12 cellular contexts compared by ENCODE assay signal in the genomic region with DNA sequence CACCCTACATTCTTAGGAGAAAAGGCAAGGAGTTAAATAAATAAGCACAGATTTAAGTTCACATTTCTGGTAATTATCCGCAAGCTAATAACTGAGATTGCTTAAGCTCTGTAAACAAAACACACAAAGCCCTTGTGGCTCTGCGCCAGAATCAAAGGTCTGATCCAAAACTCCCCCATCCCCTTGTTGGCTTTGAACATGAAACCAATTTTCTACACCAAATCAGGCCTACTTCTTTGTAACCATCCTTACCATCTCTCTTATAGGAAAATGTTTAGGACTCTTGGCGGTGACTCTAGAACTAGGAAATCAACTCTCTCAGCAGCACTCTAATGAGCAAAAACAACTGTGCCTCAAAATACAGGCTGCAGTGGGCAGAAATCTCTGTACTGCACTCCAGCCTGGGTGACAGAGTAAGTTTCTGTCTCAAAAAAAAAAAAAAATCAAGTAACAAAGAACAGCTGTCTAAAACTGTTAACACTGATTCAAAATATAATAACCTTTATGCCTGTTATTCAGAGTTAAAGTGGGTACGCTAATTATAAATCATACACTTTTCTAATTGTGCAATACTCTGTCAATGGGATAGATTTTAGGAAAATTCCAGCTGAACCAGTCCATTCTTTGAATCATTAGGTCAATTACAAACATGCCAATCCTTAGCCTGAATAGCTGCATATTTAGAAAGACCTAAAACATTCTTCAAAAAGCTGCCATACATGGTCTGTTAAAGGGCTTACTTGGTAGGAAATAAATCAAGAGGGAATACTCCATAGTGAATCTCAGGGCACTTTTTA. TPM values are rescaled to one million over a fixed set of nuclear protein-coding genes. Genes with fewer than 3 reads are reported as not detected.
DNase-seq lines count a peak whose midpoint lies in the region; TF ChIP-seq lines count a peak whose summit lies in the region.
"Had no signal": no experiment of that assay in that cellular context is flagged by ENCODE, and none has a peak within 500 bp of the region (broad histone marks: within the 10 kb centered on the region; RNA-seq: fewer than 3 reads in every experiment).

No MANE protein-coding gene starts in this region.

- POLR2A ChIA-PET in GM10248 (lab: Yijun Ruan, JAX): no interaction called here

- no peak overlapping the region for H3K4me3 ChIP-seq in retinal pigment epithelial cell (ENCODE audit: low read length)
- H3K4me3 ChIP-seq: cardiac muscle cell, Peyer's patch, uterus had no signal

- CTCF ChIA-PET in GM10248 (lab: Yijun Ruan, JAX): interaction anchor here (1.0 to 3.3 kb wide), 8 partner anchors 13 to 86 kb away, joined by 3 to 23 read pairs (median 4); no protein-coding TSS in a partner anchor

- DNase-seq in H4 (ENCODE audit: low spot score) (peak; percentile 29), NCI-H748 treated with DMSO at 0.1 percent for 48 hours (lab: John Stamatoyannopoulos, UW) (peak; percentile 51), fibroblast of peridontal ligament (ENCODE audit: extremely low read depth) (peak; percentile 53), retinal pigment epithelial cell (ENCODE audit: low read depth) (peak; percentile 84), 8988T (no peak), islet precursor cell (no peak), GM10248 (ENCODE audit: extremely low spot score) (no peak)
- DNase-seq: foreskin melanocyte, NCI-H1694 treated with DMSO at 0.1 percent for 48 hours, Peyer's patch, uterus had no signal

- TF ChIP-seq CTCF in retinal pigment epithelial cell (conservative IDR thresholded peaks at IDR 0.05; ENCODE audit: low read depth, low read length) (no peak), GM10248 (IDR thresholded peaks at IDR 0.05; ENCODE audit: control extremely low read depth, extremely low read depth, low read depth, missing control alignments) (no peak)

RNA-seq across cellular contexts. Expression of a gene that starts 25.7 kb away (rescaled TPM):
- 32.4 and 35.4 TPM in 2 replicates for total RNA-seq in H4 (2014; rRNA removed; shearing (Covaris generic))

Comparison
In these comparisons a context has a peak if more than half of its experiments do, and no peak if none do; other contexts are left out.
1. DNase-seq: peak in H4 (single experiment), NCI-H748 treated with DMSO at 0.1 percent for 48 hours (single experiment), fibroblast of peridontal ligament (single experiment) and retinal pigment epithelial cell (single experiment); none in 8988T (single experiment), islet precursor cell (single experiment) and GM10248 (single experiment).